Comparison of ENCODE assay signal across 15 cellular contexts in the genomic region with DNA sequence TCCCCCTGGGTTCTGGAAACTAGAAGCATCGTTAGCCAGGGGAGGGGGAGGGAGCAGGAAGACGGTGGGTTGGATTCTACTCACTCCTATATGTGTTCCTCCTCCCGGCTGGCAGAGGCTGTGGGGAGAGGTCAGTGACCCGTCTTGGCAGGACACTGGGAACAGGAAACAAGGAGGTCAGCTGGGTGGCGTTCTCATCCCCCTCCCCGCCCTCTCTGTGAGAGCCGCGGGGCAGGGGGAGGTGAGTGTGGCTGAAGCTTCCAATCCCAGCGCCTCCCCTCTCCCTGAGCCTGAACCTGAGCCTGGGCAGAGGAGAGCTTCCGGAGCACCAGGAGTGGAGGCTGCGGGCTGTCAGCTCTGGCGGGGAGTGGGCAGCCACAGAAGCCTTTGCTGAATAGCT. TPM values are rescaled to one million over a fixed set of nuclear protein-coding genes. Genes with fewer than 3 reads are reported as not detected.
DNase-seq lines count a peak whose midpoint lies in the region; ATAC-seq and TF ChIP-seq lines count a peak whose summit lies in the region.
"Had no signal": no experiment of that assay in that cellular context is flagged by ENCODE, and none has a peak within 500 bp of the region (broad histone marks: within the 10 kb centered on the region; RNA-seq: fewer than 3 reads in every experiment).

No MANE protein-coding gene starts in this region.

- intact Hi-C loops in sigmoid colon (cut with DNase I), result no loop called here
- intact Hi-C loops in naive thymus-derived CD4-positive, alpha-beta T cell (cut with micrococcal nuclease), result no loop called here

- H3K4me1 ChIP-seq in GM23338 (ENCODE audit: insufficient read depth) (peaks cover 12% of the 10 kb centered on the region; the same call in 1 of the 2 replicates), sigmoid colon (peaks cover 0 to 26% (median 24%) of the 10 kb centered on the region in 4 donors)
- no peaks in the 10 kb centered on the region for H3K4me1 ChIP-seq in naive thymus-derived CD4-positive, alpha-beta T cell (ENCODE audit: control insufficient read depth in 2 of 2, insufficient read depth in 2 of 2, low read length in 2 of 2)

- no peak overlapping the region for H2AFZ ChIP-seq in GM23338

- H4K20me1 ChIP-seq in GM23338 (replicated peaks; ENCODE audit: insufficient read depth), result no peaks in the 10 kb centered on the region

- peaks cover 7% of the 10 kb centered on the region; the same call in 2 of the 3 replicates for H3K36me3 Mint-ChIP-seq in GM23338 (ENCODE audit: low read depth)
- peaks cover 4% of the 10 kb centered on the region for H3K36me3 Mint-ChIP-seq in natural killer cell treated with Interleukin-12 subunit alpha and Interleukin-12 subunit beta and Interleukin-15 and Interleukin-18, amount 100 ng/mL, for 72 hours
- peaks cover 0 to 6% (median 0%) of the 10 kb centered on the region in 5 donors for H3K36me3 Mint-ChIP-seq in naive thymus-derived CD4-positive, alpha-beta T cell

- no peaks in the 10 kb centered on the region for H3F3A ChIP-seq in GM23338 (replicated peaks; ENCODE audit: low read depth)

- no peaks in the 10 kb centered on the region for H3K79me2 ChIP-seq in GM23338 (replicated peaks; ENCODE audit: insufficient read depth)

- no peaks in the 10 kb centered on the region for H3K9me2 ChIP-seq in GM23338 (ENCODE audit: insufficient read depth)

- no peaks in the 10 kb centered on the region for H3K9me3 ChIP-seq in sigmoid colon
- H3K9me3 ChIP-seq in naive thymus-derived CD4-positive, alpha-beta T cell (ENCODE audit: control insufficient read depth in 2 of 3, low read length in 3 of 3), result peaks cover 0 to 7% (median 0%) of the 10 kb centered on the region in 3 experiments
- H3K9me3 ChIP-seq: BE2C had no signal

- peak in 1 of 4 donors; percentile 6 for TF ChIP-seq EP300 in sigmoid colon (IDR thresholded peaks at IDR 0.05)

- no peak overlapping the region for H3K27ac Mint-ChIP-seq in GM23338
- H3K27ac Mint-ChIP-seq in natural killer cell treated with Interleukin-12 subunit alpha and Interleukin-12 subunit beta and Interleukin-15 and Interleukin-18, amount 100 ng/mL, for 72 hours, result no peak overlapping the region
- no peak overlapping the region for H3K27ac Mint-ChIP-seq in naive thymus-derived CD4-positive, alpha-beta T cell
- H3K27ac Mint-ChIP-seq: mesothelial cell of epicardium had no signal

- 48 to 59% methylated on average over 12 of the region's 12 CpGs for WGBS in sigmoid colon, 2 donors

- no peaks in the 10 kb centered on the region for H3K27me3 ChIP-seq in GM23338 (ENCODE audit: insufficient read depth)
- H3K27me3 ChIP-seq in sigmoid colon, result no peaks in the 10 kb centered on the region
- no peaks in the 10 kb centered on the region for H3K27me3 ChIP-seq in naive thymus-derived CD4-positive, alpha-beta T cell (ENCODE audit: control insufficient read depth in 2 of 2, insufficient read depth in 2 of 2, low read length in 2 of 2)
- H3K27me3 ChIP-seq: BE2C had no signal

- DNase-seq in GM23338 (ENCODE audit: low spot score) (no peak), coronary artery (ENCODE audit: low spot score) (no peak), kidney tubule cell (ENCODE audit: low spot score) (peak; percentile 54), sigmoid colon (peak; percentile 78)
- no peak for DNase-seq in natural killer cell treated with Interleukin-12 subunit alpha and Interleukin-12 subunit beta and Interleukin-15 and Interleukin-18, amount 100 ng/mL, for 72 hours (ENCODE audit: low spot score)
- no peak for DNase-seq in naive thymus-derived CD4-positive, alpha-beta T cell
- DNase-seq: activated effector memory CD4-positive, alpha-beta T cell treated with anti-CD3 and anti-CD28 coated beads, Interleukin-2, amount 50 U/mL, for 16 hours; BE2C; NCI-H2171 treated with DMSO at 0.1 percent for 48 hours; SHP77; stimulated activated CD4-positive, alpha-beta T cell treated with anti-CD3 and anti-CD28 coated beads, Interleukin-15, amount 100 ng/mL, for 24 hours had no signal

- POLR2A ChIA-PET in naive thymus-derived CD4-positive, alpha-beta T cell (lab: Charles Lee), result no interaction called here

- H3K27me3 Mint-ChIP-seq in GM23338 (ENCODE audit: insufficient read depth, low read depth, poor library complexity), result peaks cover 5% of the 10 kb centered on the region
- no peaks in the 10 kb centered on the region for H3K27me3 Mint-ChIP-seq in natural killer cell treated with Interleukin-12 subunit alpha and Interleukin-12 subunit beta and Interleukin-15 and Interleukin-18, amount 100 ng/mL, for 72 hours
- peaks cover 7 to 41% (median 12%) of the 10 kb centered on the region in 5 donors for H3K27me3 Mint-ChIP-seq in naive thymus-derived CD4-positive, alpha-beta T cell

- no peaks in the 10 kb centered on the region for H3K9me3 Mint-ChIP-seq in GM23338
- H3K9me3 Mint-ChIP-seq in natural killer cell treated with Interleukin-12 subunit alpha and Interleukin-12 subunit beta and Interleukin-15 and Interleukin-18, amount 100 ng/mL, for 72 hours, result no peaks in the 10 kb centered on the region
- H3K9me3 Mint-ChIP-seq in naive thymus-derived CD4-positive, alpha-beta T cell, result peaks cover 0 to 12% (median 4%) of the 10 kb centered on the region in 11 donors
- H3K9me3 Mint-ChIP-seq: central memory CD8-positive, alpha-beta T cell; mesothelial cell of epicardium had no signal

- peaks cover 21% of the 10 kb centered on the region for H3K4me1 Mint-ChIP-seq in GM23338
- H3K4me1 Mint-ChIP-seq in natural killer cell treated with Interleukin-12 subunit alpha and Interleukin-12 subunit beta and Interleukin-15 and Interleukin-18, amount 100 ng/mL, for 72 hours (ENCODE audit: low read depth in 2 of 2), result peaks cover 0 to 4% of the 10 kb centered on the region in 2 donors
- peaks cover 0 to 5% (median 0%) of the 10 kb centered on the region in 7 donors for H3K4me1 Mint-ChIP-seq in naive thymus-derived CD4-positive, alpha-beta T cell
- H3K4me1 Mint-ChIP-seq: central memory CD8-positive, alpha-beta T cell had no signal

- no peak for TF ChIP-seq POLR2A in sigmoid colon (IDR thresholded peaks at IDR 0.05)

- H3K4me3 ChIP-seq in GM23338 (0 out of 2 replicates have a peak overlapping the region, but pooled peaks have one; percentile 7), coronary artery (peak overlapping the region; percentile 59), sigmoid colon (no peak overlapping the region)
- no peak overlapping the region for H3K4me3 ChIP-seq in naive thymus-derived CD4-positive, alpha-beta T cell (ENCODE audit: low read length)

- ATAC-seq in GM23338 (peak; percentile 28), GM19324 (IDR thresholded peaks at IDR 0.05; ENCODE audit: low FRiP score, unreplicated experiment) (no peak)
- ATAC-seq in natural killer cell treated with Interleukin-12 subunit alpha and Interleukin-12 subunit beta and Interleukin-15 and Interleukin-18, amount 100 ng/mL, for 72 hours, result no peak
- no peak for ATAC-seq in activated CD4-positive, CD25-positive, alpha-beta regulatory T cell treated with anti-CD3 and anti-CD28 coated beads, Interleukin-2, amount 50 U/mL, for 24 hours
- ATAC-seq in naive thymus-derived CD4-positive, alpha-beta T cell, result no peak

- H3K4me3 Mint-ChIP-seq in GM23338, result 0 out of 3 replicates have a peak overlapping the region, but pooled peaks have one; percentile 16
- no peak overlapping the region for H3K4me3 Mint-ChIP-seq in natural killer cell treated with Interleukin-12 subunit alpha and Interleukin-12 subunit beta and Interleukin-15 and Interleukin-18, amount 100 ng/mL, for 72 hours
- H3K4me3 Mint-ChIP-seq in naive thymus-derived CD4-positive, alpha-beta T cell, result no peak overlapping the region
- H3K4me3 Mint-ChIP-seq: central memory CD8-positive, alpha-beta T cell; mesothelial cell of epicardium had no signal

- H3K36me3 ChIP-seq in GM23338 (ENCODE audit: insufficient read depth) (no peaks in the 10 kb centered on the region), sigmoid colon (peaks cover 0 to 12% (median 0%) of the 10 kb centered on the region in 4 donors)
- H3K36me3 ChIP-seq in naive thymus-derived CD4-positive, alpha-beta T cell (ENCODE audit: control insufficient read depth in 2 of 3, insufficient read depth in 3 of 3, low read length in 3 of 3), result no peaks in the 10 kb centered on the region
- H3K36me3 ChIP-seq: BE2C had no signal

- TF ChIP-seq CTCF in GM23338 (conservative IDR thresholded peaks at IDR 0.05; ENCODE audit: low read depth in 2 of 2) (no peak), coronary artery (IDR thresholded peaks at IDR 0.05) (no peak), sigmoid colon (IDR thresholded peaks at IDR 0.05) (no peak)

- H3K27ac ChIP-seq in GM23338 (ENCODE audit: low read depth), result no peak overlapping the region
- H3K27ac ChIP-seq in coronary artery, result peak overlapping the region; percentile 81 to 93
- H3K27ac ChIP-seq in sigmoid colon, result peak overlapping the region; percentile 45 to 72 (median 60)
- no peak overlapping the region for H3K27ac ChIP-seq in naive thymus-derived CD4-positive, alpha-beta T cell (ENCODE audit: low read depth, low read length)

- peak overlapping the region; percentile 60 for H3K4me2 ChIP-seq in GM23338

- CTCF ChIA-PET in naive thymus-derived CD4-positive, alpha-beta T cell (lab: Charles Lee), result no interaction called here

RNA-seq across cellular contexts. Expression of gene GPRC5C, which starts 12.5 kb away (rescaled TPM):
- total RNA-seq in GM23338 (2014; rRNA removed; shearing (Covaris generic)), result 20.7 and 22.4 TPM in 2 replicates
- polyA plus RNA-seq in GM23338 (2016; fragmentation: Nextera tagmentation; extraction: Ambion mirVana) (8.9 and 9.0 TPM in 2 replicates), sigmoid colon (10 to 100 TPM; 27.3 to 78.1 (median 40.8) TPM)
- 10 to 100 TPM in 3 of 4 donors, 1 to 10 TPM in 1; 6.1 to 16.9 (median 12.7) TPM for total RNA-seq in sigmoid colon
- under 1 TPM in 1 of 2 donors, not detected in 1; 0.25 TPM for total RNA-seq in natural killer cell treated with Interleukin-12 subunit alpha and Interleukin-12 subunit beta and Interleukin-15 and Interleukin-18, amount 100 ng/mL, for 72 hours
- total RNA-seq in naive thymus-derived CD4-positive, alpha-beta T cell, result 1 to 10 TPM in 1 of 5 experiments, under 1 TPM in 2, not detected in 2; 0.13 to 1.9 (median 0.29) TPM
- not detected for polyA plus RNA-seq in naive thymus-derived CD4-positive, alpha-beta T cell

RNA-seq across cellular contexts. Expression of gene CD300A, which starts 22.0 kb away (rescaled TPM):
- 0.45 and 0.70 TPM in 2 replicates for total RNA-seq in GM23338 (2014; rRNA removed; shearing (Covaris generic))
- polyA plus RNA-seq in GM23338 (2016; fragmentation: Nextera tagmentation; extraction: Ambion mirVana) (0.37 and 0.54 TPM in 2 replicates), sigmoid colon (10 to 100 TPM in 2 of 3 donors, 1 to 10 TPM in 1; 4.8 to 33.5 (median 10.9) TPM)
- 1 to 10 TPM; 2.9 to 6.9 (median 3.3) TPM for total RNA-seq in sigmoid colon
- total RNA-seq in natural killer cell treated with Interleukin-12 subunit alpha and Interleukin-12 subunit beta and Interleukin-15 and Interleukin-18, amount 100 ng/mL, for 72 hours, result 10 to 100 TPM; 17.6 to 43.7 TPM
- 10 to 100 TPM in 2 of 5 experiments, 1 to 10 TPM in 3; 5.0 to 52.4 (median 6.8) TPM for total RNA-seq in naive thymus-derived CD4-positive, alpha-beta T cell
- 1 to 10 TPM; 5.8 to 9.5 TPM for polyA plus RNA-seq in naive thymus-derived CD4-positive, alpha-beta T cell
- total RNA-seq: mesothelial cell of epicardium had no signal

Comparison
In these comparisons a context has a peak if more than half of its experiments do, and no peak if none do; other contexts are left out.
1. DNase-seq: peak in kidney tubule cell (single experiment) and sigmoid colon (single experiment); none in GM23338 (single experiment), coronary artery (single experiment), natural killer cell treated with Interleukin-12 subunit alpha and Interleukin-12 subunit beta and Interleukin-15 and Interleukin-18, amount 100 ng/mL, for 72 hours (single experiment) and naive thymus-derived CD4-positive, alpha-beta T cell (0 of 9).
2. H3K27ac ChIP-seq: peak in coronary artery (2 of 2) and sigmoid colon (4 of 4); none in GM23338 (single experiment) and naive thymus-derived CD4-positive, alpha-beta T cell (single experiment).
3. H3K4me3 ChIP-seq: peak in GM23338 (single experiment) and coronary artery (single experiment); none in sigmoid colon (0 of 4) and naive thymus-derived CD4-positive, alpha-beta T cell (single experiment).